ENCODE assay signal across 29 cellular contexts in the genomic region with DNA sequence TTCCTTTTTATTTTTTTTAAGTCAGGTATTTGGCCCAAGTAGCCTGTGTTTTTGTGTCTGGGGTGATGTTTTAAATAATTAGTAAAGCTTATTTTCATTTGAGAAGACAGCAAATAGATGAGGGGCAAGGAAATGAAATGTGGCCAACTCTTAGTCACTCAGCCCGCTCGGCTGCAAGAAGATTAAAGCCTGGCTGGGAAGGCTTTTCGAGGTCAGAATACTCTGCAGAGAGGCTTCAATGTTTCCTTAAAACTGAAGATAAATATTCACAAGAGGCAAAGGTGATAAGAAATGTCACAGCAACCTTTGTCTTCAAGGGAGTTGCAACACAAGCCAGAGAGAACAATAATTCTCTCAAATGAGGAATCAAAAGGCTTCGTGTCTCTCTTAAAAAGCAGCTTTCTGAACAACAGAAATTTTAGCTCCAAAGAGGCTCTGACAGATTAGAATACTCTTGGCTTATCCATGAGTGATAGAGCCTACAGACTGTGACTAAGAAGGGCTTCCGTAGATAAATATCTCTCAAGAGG.
DNase-seq lines count a peak whose midpoint lies in the region; ATAC-seq, FAIRE-seq and TF ChIP-seq lines count a peak whose summit lies in the region.
"Had no signal": no experiment of that assay in that cellular context is flagged by ENCODE, and none has a peak within 500 bp of the region (broad histone marks: within the 10 kb centered on the region; RNA-seq: fewer than 3 reads in every experiment).

No MANE protein-coding gene starts in this region.

- peaks cover 8% of the 10 kb centered on the region for H3K27me3 Mint-ChIP-seq in neural progenitor cell (ENCODE audit: insufficient read depth, low read depth)
- H3K27me3 Mint-ChIP-seq: activated CD4-positive, alpha-beta T cell treated with anti-CD3 and anti-CD28 coated beads, Interleukin-2, amount 10 ng/mL, durations not matched to agents 24 days and 14 days had no signal

- H3K4me3 ChIP-seq in left ventricle myocardium inferior: no peak overlapping the region
- H3K4me3 ChIP-seq in neural progenitor cell: no peak overlapping the region
- H3K4me3 ChIP-seq in vagina: no peak overlapping the region
- H3K4me3 ChIP-seq in prostate gland: no peak overlapping the region
- H3K4me3 ChIP-seq: cardiac muscle cell, Peyer's patch, sigmoid colon, SJSA1, transverse colon had no signal

- peak overlapping the region; percentile 19 for H2AFZ ChIP-seq in neural progenitor cell (replicated peaks)

- H3K9me3 ChIP-seq in left ventricle myocardium inferior (replicated peaks) (no peaks in the 10 kb centered on the region), neural progenitor cell (ENCODE audit: low read depth) (no peaks in the 10 kb centered on the region), vagina (no peaks in the 10 kb centered on the region), prostate gland (no peaks in the 10 kb centered on the region)
- H3K9me3 ChIP-seq: Peyer's patch, sigmoid colon, SJSA1, transverse colon had no signal

- H3K9me3 Mint-ChIP-seq in neural progenitor cell: peaks cover 6% of the 10 kb centered on the region
- H3K9me3 Mint-ChIP-seq in stimulated activated effector memory CD8-positive, alpha-beta T cell treated with anti-CD3 and anti-CD28 coated beads, Interleukin-12 subunit alpha, Interleukin-12 subunit beta, amount 100 ng/mL, for 72 hours: no peaks in the 10 kb centered on the region
- H3K9me3 Mint-ChIP-seq: activated T-cell treated with anti-CD3 and anti-CD28 coated beads, Interleukin-2, amount 50 U/mL, for 4 hours; CD8-positive, alpha-beta T cell; dendritic cell treated with granulocyte-macrophage colony-stimulating factor and Interleukin-4, amounts not matched to agents 40 ng/mL and 50 ng/mL, for 4 days; naive thymus-derived CD8-positive, alpha-beta T cell had no signal

- intact Hi-C loops in Right ventricle myocardium superior (cut with DNase I) (no loop called here), left ventricle myocardium inferior (cut with micrococcal nuclease) (no loop called here), vagina (cut with DNase I) (no loop called here), prostate gland (cut with DNase I) (no loop called here)

- no peak overlapping the region for H3K27ac Mint-ChIP-seq in neural progenitor cell
- no peak overlapping the region for H3K27ac Mint-ChIP-seq in stimulated activated effector memory CD8-positive, alpha-beta T cell treated with anti-CD3 and anti-CD28 coated beads, Interleukin-12 subunit alpha, Interleukin-12 subunit beta, amount 100 ng/mL, for 72 hours
- H3K27ac Mint-ChIP-seq: activated CD4-positive, alpha-beta T cell treated with anti-CD3 and anti-CD28 coated beads, Interleukin-2, amount 10 ng/mL, durations not matched to agents 24 days and 14 days; CD8-positive, alpha-beta T cell; dendritic cell treated with granulocyte-macrophage colony-stimulating factor and Interleukin-4, amounts not matched to agents 40 ng/mL and 50 ng/mL, for 4 days; T-helper 1 cell treated with Interleukin-12 subunit alpha and Interleukin-12 subunit beta and Interleukin-4 antibody, amounts not matched to agents 30 μg/mL and 1 μg/mL, for 36 hours had no signal

- no peaks in the 10 kb centered on the region for H3F3A ChIP-seq in neural progenitor cell (ENCODE audit: low read depth)

- peak; percentile 43 for ATAC-seq in Right ventricle myocardium superior (ENCODE audit: poor library complexity)
- no peak for ATAC-seq in stimulated activated effector memory CD8-positive, alpha-beta T cell treated with anti-CD3 and anti-CD28 coated beads, Interleukin-12 subunit alpha, Interleukin-12 subunit beta, amount 100 ng/mL, for 72 hours
- ATAC-seq: activated T-cell treated with anti-CD3 and anti-CD28 coated beads, Interleukin-2, amount 50 U/mL, for 4 hours; CD8-positive, alpha-beta T cell; left colon; naive thymus-derived CD8-positive, alpha-beta T cell had no signal

- H3K27ac ChIP-seq in left ventricle myocardium inferior (replicated peaks): no peak overlapping the region
- no peak overlapping the region for H3K27ac ChIP-seq in neural progenitor cell
- H3K27ac ChIP-seq in vagina: peak overlapping the region; percentile 2
- H3K27ac ChIP-seq in prostate gland: no peak overlapping the region
- H3K27ac ChIP-seq: cardiac muscle cell, Peyer's patch, sigmoid colon, SJSA1, transverse colon had no signal

- H3K4me2 ChIP-seq in neural progenitor cell: no peak overlapping the region

- H3K4me1 ChIP-seq in left ventricle myocardium inferior (peaks cover 16% of the 10 kb centered on the region), neural progenitor cell (peaks cover 13% of the 10 kb centered on the region), vagina (peaks cover 12% of the 10 kb centered on the region), prostate gland (replicated peaks) (no peaks in the 10 kb centered on the region)
- H3K4me1 ChIP-seq: Peyer's patch, sigmoid colon had no signal

- H3K36me3 ChIP-seq in left ventricle myocardium inferior (no peaks in the 10 kb centered on the region), neural progenitor cell (no peaks in the 10 kb centered on the region), vagina (no peaks in the 10 kb centered on the region), prostate gland (no peaks in the 10 kb centered on the region)
- H3K36me3 ChIP-seq: cardiac muscle cell, Peyer's patch, sigmoid colon, SJSA1, transverse colon had no signal

- DNase-seq in Right ventricle myocardium superior (no peak), left ventricle myocardium inferior (no peak), neural progenitor cell (ENCODE audit: low spot score) (no peak), vagina (ENCODE audit: extremely low spot score in 2 of 2) (no peak), prostate gland (ENCODE audit: low spot score) (no peak)
- no peak for DNase-seq in stimulated activated CD4-positive, alpha-beta T cell treated with anti-CD3 and anti-CD28 coated beads, Interleukin-4, amount 100 ng/mL, for 4 hours
- DNase-seq in stimulated activated effector memory CD8-positive, alpha-beta T cell treated with anti-CD3 and anti-CD28 coated beads, Interleukin-12 subunit alpha, Interleukin-12 subunit beta, amount 100 ng/mL, for 72 hours (ENCODE audit: low spot score in 2 of 2): no peak
- DNase-seq: activated CD4-positive, alpha-beta T cell treated with anti-CD3 and anti-CD28 coated beads, Interleukin-2, amount 10 ng/mL, durations not matched to agents 24 days and 14 days; activated naive CD4-positive, alpha-beta T cell treated with Interleukin-2 at 50 U/mL for 16 hours; activated T-cell treated with anti-CD3 and anti-CD28 coated beads, Interleukin-2, amount 50 U/mL, for 4 hours; AML-193; amygdala; CD8-positive, alpha-beta T cell; GF-D8; left colon; MM.1S; naive thymus-derived CD8-positive, alpha-beta T cell; NCI-H1436 treated with DMSO at 0.1 percent for 48 hours; NCI-H524; Peyer's patch; sigmoid colon; stimulated activated CD8-positive, alpha-beta memory T cell treated with anti-CD3 and anti-CD28 coated beads, Interleukin-4, amount 100 ng/mL, for 48 hours; transverse colon had no signal

- no peak for TF ChIP-seq POLR2A in vagina (IDR thresholded peaks at IDR 0.05)
- TF ChIP-seq POLR2A in prostate gland (IDR thresholded peaks at IDR 0.05): no peak

- no peaks in the 10 kb centered on the region for H3K79me2 ChIP-seq in neural progenitor cell (ENCODE audit: low read depth)

- no peaks in the 10 kb centered on the region for H4K20me1 ChIP-seq in neural progenitor cell (ENCODE audit: low read depth)

- H3K4me3 Mint-ChIP-seq in neural progenitor cell: no peak overlapping the region
- no peak overlapping the region for H3K4me3 Mint-ChIP-seq in stimulated activated effector memory CD8-positive, alpha-beta T cell treated with anti-CD3 and anti-CD28 coated beads, Interleukin-12 subunit alpha, Interleukin-12 subunit beta, amount 100 ng/mL, for 72 hours
- H3K4me3 Mint-ChIP-seq: activated CD4-positive, alpha-beta T cell treated with anti-CD3 and anti-CD28 coated beads, Interleukin-2, amount 10 ng/mL, durations not matched to agents 24 days and 14 days; activated T-cell treated with anti-CD3 and anti-CD28 coated beads, Interleukin-2, amount 50 U/mL, for 4 hours; CD8-positive, alpha-beta T cell; dendritic cell treated with granulocyte-macrophage colony-stimulating factor and Interleukin-4, amounts not matched to agents 40 ng/mL and 50 ng/mL, for 4 days; naive thymus-derived CD8-positive, alpha-beta T cell; T-helper 1 cell treated with Interleukin-12 subunit alpha and Interleukin-12 subunit beta and Interleukin-4 antibody, amounts not matched to agents 30 μg/mL and 1 μg/mL, for 36 hours had no signal

- peak; percentile 90 for FAIRE-seq in endometrium (lab: Jason Lieb, UNC)
- FAIRE-seq: H1 had no signal

- no peak for TF ChIP-seq CTCF in left ventricle myocardium inferior (IDR thresholded peaks at IDR 0.05; ENCODE audit: borderline replicate concordance)
- no peak for TF ChIP-seq CTCF in neural progenitor cell (IDR thresholded peaks at IDR 0.05)
- TF ChIP-seq CTCF in vagina (IDR thresholded peaks at IDR 0.05): no peak
- no peak for TF ChIP-seq CTCF in prostate gland (IDR thresholded peaks at IDR 0.05)

- 69% methylated on average over 5 of the region's 5 CpGs for WGBS in prostate gland

- H3K4me1 Mint-ChIP-seq in neural progenitor cell: peaks cover 21% of the 10 kb centered on the region
- peaks cover 7% of the 10 kb centered on the region for H3K4me1 Mint-ChIP-seq in stimulated activated effector memory CD8-positive, alpha-beta T cell treated with anti-CD3 and anti-CD28 coated beads, Interleukin-12 subunit alpha, Interleukin-12 subunit beta, amount 100 ng/mL, for 72 hours

- no peak overlapping the region for H3K9ac ChIP-seq in neural progenitor cell

- no peaks in the 10 kb centered on the region for H3K36me3 Mint-ChIP-seq in neural progenitor cell
- H3K36me3 Mint-ChIP-seq in stimulated activated effector memory CD8-positive, alpha-beta T cell treated with anti-CD3 and anti-CD28 coated beads, Interleukin-12 subunit alpha, Interleukin-12 subunit beta, amount 100 ng/mL, for 72 hours: no peaks in the 10 kb centered on the region
- H3K36me3 Mint-ChIP-seq: CD8-positive, alpha-beta T cell; naive thymus-derived CD8-positive, alpha-beta T cell had no signal

- H3K27me3 ChIP-seq in left ventricle myocardium inferior (ENCODE audit: low read depth) (no peaks in the 10 kb centered on the region), neural progenitor cell (no peaks in the 10 kb centered on the region), vagina (no peaks in the 10 kb centered on the region), prostate gland (replicated peaks; ENCODE audit: insufficient read depth) (no peaks in the 10 kb centered on the region)
- H3K27me3 ChIP-seq: cardiac muscle cell, Peyer's patch, sigmoid colon, SJSA1, transverse colon had no signal
